In the genomic region with DNA sequence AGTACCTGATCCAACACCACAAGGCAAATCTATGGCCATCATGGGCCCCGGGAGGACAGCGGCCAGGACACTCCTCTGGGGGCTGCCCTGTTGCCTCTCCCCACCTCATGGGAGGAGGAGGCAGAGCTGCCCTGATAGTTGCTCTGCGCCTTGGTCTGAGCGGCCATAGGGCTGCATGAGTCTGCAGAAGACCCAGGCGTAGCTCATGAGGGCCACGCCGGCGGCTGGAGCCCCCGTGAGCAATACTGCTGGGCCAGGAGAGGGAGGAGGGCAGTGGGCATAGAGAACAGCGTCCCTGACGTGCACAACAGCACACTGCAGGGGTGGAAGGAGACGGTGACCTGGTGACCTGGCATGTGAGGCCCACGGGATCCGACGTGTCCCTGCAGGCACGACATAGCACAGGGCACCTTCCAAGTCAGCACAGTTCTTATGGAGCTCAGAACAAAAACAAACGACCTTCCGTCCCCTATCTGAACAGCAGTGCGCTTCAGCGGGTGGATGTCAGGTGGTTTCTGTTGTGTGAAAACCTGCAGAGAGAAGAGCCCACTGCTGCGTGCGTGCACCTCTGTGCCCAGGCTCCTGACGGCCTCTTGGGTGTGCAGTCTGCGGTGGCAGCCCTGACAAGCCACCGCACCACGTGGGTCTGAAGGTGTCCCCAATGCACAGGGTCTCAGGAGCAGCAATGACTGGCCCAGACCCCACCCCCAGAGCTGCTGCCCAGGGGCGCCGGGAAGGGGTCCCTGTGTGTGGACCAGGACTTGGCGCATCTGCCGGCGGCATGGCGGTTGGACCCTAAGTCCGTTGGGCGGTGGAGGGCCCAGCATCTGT, we compare ENCODE assay signal across 1 cellular context.
TF ChIP-seq lines count a peak whose summit lies in the region.

No MANE protein-coding gene starts in this region.

TF ChIP-seq in endothelial cell of umbilical vein, 7 proteins besides CTCF, POLR2A, EP300 and RAD21:
- TF ChIP-seq GATA2 (IDR thresholded peaks at IDR 0.05; ENCODE audit: insufficient read depth, insufficient read length, low read depth, low read length) (no peak), POLR2AphosphoS5 (IDR thresholded peaks at IDR 0.05; ENCODE audit: insufficient read depth, low read depth, low read length) (no peak), FOS (IDR thresholded peaks at IDR 0.05; ENCODE audit: borderline replicate concordance, insufficient read depth, low read length) (no peak), EZH2 (IDR thresholded peaks at IDR 0.05; ENCODE audit: borderline replicate concordance, low read depth, low read length, severe bottlenecking) (no peak), JUN (IDR thresholded peaks at IDR 0.05; ENCODE audit: borderline replicate concordance, insufficient read depth, insufficient read length, low read depth) (no peak), MYC (IDR thresholded peaks at IDR 0.05; ENCODE audit: low read depth, low read length) (no peak)
- TF ChIP-seq, protein P1, sequence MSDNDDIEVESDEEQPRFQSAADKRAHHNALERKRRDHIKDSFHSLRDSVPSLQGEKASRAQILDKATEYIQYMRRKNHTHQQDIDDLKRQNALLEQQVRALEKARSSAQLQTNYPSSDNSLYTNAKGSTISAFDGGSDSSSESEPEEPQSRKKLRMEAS (IDR thresholded peaks at IDR 0.05; ENCODE audit: insufficient read depth, insufficient read length), result no peak
